Comparison of ENCODE assay signal across 2 cellular contexts in the genomic region with DNA sequence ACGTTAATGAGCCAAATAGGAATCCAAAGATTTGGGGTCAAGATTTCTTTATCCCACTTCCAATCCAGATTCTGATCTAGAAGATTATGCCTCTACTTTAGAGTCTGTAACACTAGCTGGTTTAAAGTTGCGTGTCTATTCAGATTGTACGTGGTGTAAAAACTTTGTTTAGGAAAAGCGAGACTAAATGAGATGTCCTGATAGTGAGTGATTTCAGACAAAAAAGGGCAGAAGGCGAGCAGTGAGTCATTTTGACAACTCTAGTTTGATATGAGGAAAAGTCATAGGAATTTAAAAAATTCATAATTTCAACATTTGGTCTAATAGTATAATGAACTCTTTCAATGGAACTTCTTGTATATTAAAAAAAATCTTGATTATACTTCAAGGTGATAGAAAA.
TF ChIP-seq lines count a peak whose summit lies in the region.

No MANE protein-coding gene starts in this region.

TF ChIP-seq in SK-N-SH, 30 proteins besides CTCF, POLR2A, EP300 and RAD21 (continued from another document):
- TF ChIP-seq, protein P1, sequence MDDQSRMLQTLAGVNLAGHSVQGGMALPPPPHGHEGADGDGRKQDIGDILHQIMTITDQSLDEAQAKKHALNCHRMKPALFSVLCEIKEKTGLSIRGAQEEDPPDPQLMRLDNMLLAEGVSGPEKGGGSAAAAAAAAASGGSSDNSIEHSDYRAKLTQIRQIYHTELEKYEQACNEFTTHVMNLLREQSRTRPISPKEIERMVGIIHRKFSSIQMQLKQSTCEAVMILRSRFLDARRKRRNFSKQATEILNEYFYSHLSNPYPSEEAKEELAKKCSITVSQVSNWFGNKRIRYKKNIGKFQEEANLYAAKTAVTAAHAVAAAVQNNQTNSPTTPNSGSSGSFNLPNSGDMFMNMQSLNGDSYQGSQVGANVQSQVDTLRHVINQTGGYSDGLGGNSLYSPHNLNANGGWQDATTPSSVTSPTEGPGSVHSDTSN (IDR thresholded peaks at IDR 0.05) = no peak
- no peak for TF ChIP-seq POLR2AphosphoS5 (IDR thresholded peaks at IDR 0.05; ENCODE audit: low read depth, low read length)
- TF ChIP-seq SMC3 (IDR thresholded peaks at IDR 0.05; ENCODE audit: low read depth, low read length) = no peak
- TF ChIP-seq GABPA (IDR thresholded peaks at IDR 0.05; ENCODE audit: low read depth) = no peak

TF ChIP-seq in SK-N-SH treated with all-trans-retinoic acid at 6 μM for 48 hours, 23 proteins besides CTCF, POLR2A, EP300 and RAD21 (continued from another document):
- TF ChIP-seq, protein P2, sequence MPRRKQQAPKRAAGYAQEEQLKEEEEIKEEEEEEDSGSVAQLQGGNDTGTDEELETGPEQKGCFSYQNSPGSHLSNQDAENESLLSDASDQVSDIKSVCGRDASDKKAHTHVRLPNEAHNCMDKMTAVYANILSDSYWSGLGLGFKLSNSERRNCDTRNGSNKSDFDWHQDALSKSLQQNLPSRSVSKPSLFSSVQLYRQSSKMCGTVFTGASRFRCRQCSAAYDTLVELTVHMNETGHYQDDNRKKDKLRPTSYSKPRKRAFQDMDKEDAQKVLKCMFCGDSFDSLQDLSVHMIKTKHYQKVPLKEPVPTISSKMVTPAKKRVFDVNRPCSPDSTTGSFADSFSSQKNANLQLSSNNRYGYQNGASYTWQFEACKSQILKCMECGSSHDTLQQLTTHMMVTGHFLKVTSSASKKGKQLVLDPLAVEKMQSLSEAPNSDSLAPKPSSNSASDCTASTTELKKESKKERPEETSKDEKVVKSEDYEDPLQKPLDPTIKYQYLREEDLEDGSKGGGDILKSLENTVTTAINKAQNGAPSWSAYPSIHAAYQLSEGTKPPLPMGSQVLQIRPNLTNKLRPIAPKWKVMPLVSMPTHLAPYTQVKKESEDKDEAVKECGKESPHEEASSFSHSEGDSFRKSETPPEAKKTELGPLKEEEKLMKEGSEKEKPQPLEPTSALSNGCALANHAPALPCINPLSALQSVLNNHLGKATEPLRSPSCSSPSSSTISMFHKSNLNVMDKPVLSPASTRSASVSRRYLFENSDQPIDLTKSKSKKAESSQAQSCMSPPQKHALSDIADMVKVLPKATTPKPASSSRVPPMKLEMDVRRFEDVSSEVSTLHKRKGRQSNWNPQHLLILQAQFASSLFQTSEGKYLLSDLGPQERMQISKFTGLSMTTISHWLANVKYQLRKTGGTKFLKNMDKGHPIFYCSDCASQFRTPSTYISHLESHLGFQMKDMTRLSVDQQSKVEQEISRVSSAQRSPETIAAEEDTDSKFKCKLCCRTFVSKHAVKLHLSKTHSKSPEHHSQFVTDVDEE (CRISPR knock-in tag; IDR thresholded peaks at IDR 0.05) = no peak
- TF ChIP-seq ZFP3 (CRISPR knock-in tag; IDR thresholded peaks at IDR 0.05) = no peak
- TF ChIP-seq, protein P3, sequence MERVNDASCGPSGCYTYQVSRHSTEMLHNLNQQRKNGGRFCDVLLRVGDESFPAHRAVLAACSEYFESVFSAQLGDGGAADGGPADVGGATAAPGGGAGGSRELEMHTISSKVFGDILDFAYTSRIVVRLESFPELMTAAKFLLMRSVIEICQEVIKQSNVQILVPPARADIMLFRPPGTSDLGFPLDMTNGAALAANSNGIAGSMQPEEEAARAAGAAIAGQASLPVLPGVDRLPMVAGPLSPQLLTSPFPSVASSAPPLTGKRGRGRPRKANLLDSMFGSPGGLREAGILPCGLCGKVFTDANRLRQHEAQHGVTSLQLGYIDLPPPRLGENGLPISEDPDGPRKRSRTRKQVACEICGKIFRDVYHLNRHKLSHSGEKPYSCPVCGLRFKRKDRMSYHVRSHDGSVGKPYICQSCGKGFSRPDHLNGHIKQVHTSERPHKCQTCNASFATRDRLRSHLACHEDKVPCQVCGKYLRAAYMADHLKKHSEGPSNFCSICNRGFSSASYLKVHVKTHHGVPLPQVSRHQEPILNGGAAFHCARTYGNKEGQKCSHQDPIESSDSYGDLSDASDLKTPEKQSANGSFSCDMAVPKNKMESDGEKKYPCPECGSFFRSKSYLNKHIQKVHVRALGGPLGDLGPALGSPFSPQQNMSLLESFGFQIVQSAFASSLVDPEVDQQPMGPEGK (CRISPR knock-in tag; IDR thresholded peaks at IDR 0.05; ENCODE audit: borderline replicate concordance) = no peak
- no peak for TF ChIP-seq ZNF8 (CRISPR knock-in tag; IDR thresholded peaks at IDR 0.05)
- TF ChIP-seq PPARA (CRISPR knock-in tag; IDR thresholded peaks at IDR 0.05; ENCODE audit: borderline replicate concordance) = no peak
- no peak for TF ChIP-seq ZNF70 (CRISPR knock-in tag; IDR thresholded peaks at IDR 0.05)
TF ChIP-seq in SK-N-SH treated with all-trans-retinoic acid at 6 μM for 48 hours: peak in this region for 0.
